Comparison of ENCODE assay signal across 8 cellular contexts in the genomic region with DNA sequence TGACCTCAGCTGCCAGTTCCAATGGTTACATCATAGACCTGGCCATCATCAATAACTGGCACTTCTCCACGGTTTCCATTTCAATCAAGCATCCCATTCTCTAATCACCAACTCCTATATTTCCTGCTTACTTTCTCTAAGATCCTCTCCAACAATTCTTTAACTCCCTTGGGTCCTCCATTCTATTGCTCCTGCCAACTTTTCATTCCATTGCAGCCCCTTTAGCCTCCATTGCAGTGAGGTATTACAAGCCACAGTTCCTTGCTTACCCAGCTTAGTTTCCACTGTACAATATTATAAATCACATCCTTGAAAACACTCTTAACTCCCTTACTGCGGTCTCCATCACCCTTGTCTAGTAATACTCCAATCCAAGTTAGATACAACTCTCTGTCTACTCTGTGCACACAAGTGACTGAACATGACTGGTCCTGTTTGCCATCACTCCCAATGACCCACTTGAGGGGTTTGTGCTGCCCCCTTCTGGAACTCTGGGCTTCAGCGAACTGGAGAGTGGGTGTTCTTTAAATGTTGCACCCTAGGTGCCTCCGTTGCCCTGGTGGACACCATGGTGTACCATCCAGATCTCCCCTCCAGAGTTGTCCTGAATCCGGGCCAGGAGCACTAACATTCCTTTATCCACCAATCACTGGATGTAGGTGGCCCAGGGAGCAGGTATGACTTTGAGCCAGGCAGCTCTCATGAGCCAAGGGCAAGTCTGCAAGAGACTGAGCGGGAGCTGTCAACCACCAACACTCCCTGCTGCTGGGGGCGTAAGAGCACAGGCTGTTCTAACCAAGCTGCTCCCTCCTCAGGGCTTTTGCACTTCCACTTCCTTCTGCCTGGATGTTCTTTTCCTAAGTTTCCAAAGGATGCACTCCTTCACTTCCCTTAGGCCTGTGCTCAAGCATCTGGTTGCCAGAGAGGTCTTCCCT. TPM values are rescaled to one million over a fixed set of nuclear protein-coding genes. Genes with fewer than 3 reads are reported as not detected.
A peak's percentile ranks its signal among the peaks of the same experiment; 100 is the strongest.
DNase-seq lines count a peak whose midpoint lies in the region; ATAC-seq, FAIRE-seq and TF ChIP-seq lines count a peak whose summit lies in the region.

No MANE protein-coding gene starts in this region.

- 49% methylated on average over 2 of the region's 7 CpGs for WGBS in right lobe of liver (ENCODE audit: insufficient coverage, low coverage, low lambda C conversion rate, missing lambda C conversion rate)

- in situ Hi-C loops in KBM-7 (cut with MboI; ENCODE audit: low pct_unique_long_range_greater_than_20kb, low sequenced_read_pairs): no loop called here

- peak; percentile 23 for TF ChIP-seq CTCF in D721Med (IDR thresholded peaks at IDR 0.05; ENCODE audit: insufficient read depth, missing control alignments)
- TF ChIP-seq CTCF in right lobe of liver (IDR thresholded peaks at IDR 0.05): peak in 1 of 4 donors; percentile 9
- no peak for TF ChIP-seq CTCF in tibial artery (IDR thresholded peaks at IDR 0.05)

- DNase-seq in D721Med (ENCODE audit: insufficient read length, low spot score) (no peak), KBM-7 (peak; percentile 58), right lobe of liver (no peak), tibial artery (no peak), NCI-H1436 treated with DMSO at 0.1 percent for 48 hours (lab: John Stamatoyannopoulos, UW) (no peak), NCI-H187 (lab: John Stamatoyannopoulos, UW) (no peak)
- DNase-seq in activated CD8-positive, alpha-beta memory T cell treated with anti-CD3 and anti-CD28 coated beads, Interleukin-2, amount 50 U/mL, for 4 hours: peak; percentile 68

- no peaks in the 10 kb centered on the region for H3K27me3 ChIP-seq in right lobe of liver
- H3K27me3 ChIP-seq in tibial artery: no peaks in the 10 kb centered on the region

- H3K27ac ChIP-seq in right lobe of liver: no peak overlapping the region
- H3K27ac ChIP-seq in tibial artery: no peak overlapping the region

- no peak overlapping the region for H3K4me3 ChIP-seq in right lobe of liver
- no peak overlapping the region for H3K4me3 ChIP-seq in tibial artery

- intact Hi-C loops in right lobe of liver (cut with DNase I): no loop called here
- intact Hi-C loops in tibial artery (cut with DNase I; ENCODE audit: low total_unique reads): no loop called here

- no peak for TF ChIP-seq POLR2A in right lobe of liver (IDR thresholded peaks at IDR 0.05)

- no peaks in the 10 kb centered on the region for H3K4me1 ChIP-seq in right lobe of liver
- H3K4me1 ChIP-seq in tibial artery: peaks cover 0 to 15% (median 10%) of the 10 kb centered on the region in 4 donors

- ATAC-seq in right lobe of liver (peak in 3 of 4 donors; percentile 36 to 45 (median 43)), GM18498 (IDR thresholded peaks at IDR 0.05; ENCODE audit: unreplicated experiment) (no peak)

- H3K9me3 ChIP-seq in right lobe of liver (no peaks in the 10 kb centered on the region), tibial artery (no peaks in the 10 kb centered on the region)

- FAIRE-seq in D721Med (lab: Jason Lieb, UNC): no peak

- H3K36me3 ChIP-seq in right lobe of liver (no peaks in the 10 kb centered on the region), tibial artery (no peaks in the 10 kb centered on the region)

RNA-seq across cellular contexts. Expression of a gene that starts 3.7 kb away (rescaled TPM):
- not detected for total RNA-seq in right lobe of liver

RNA-seq across cellular contexts. Expression of a gene that starts 16.9 kb away (rescaled TPM):
- 10 to 100 TPM in 5 of 6 experiments, 1 to 10 TPM in 1; 8.6 to 20.3 (median 12.6) TPM for total RNA-seq in right lobe of liver

RNA-seq across cellular contexts. Expression of a gene that starts 37.5 kb away (rescaled TPM):
- total RNA-seq in right lobe of liver: 10 to 100 TPM; 15.3 to 32.2 (median 22.3) TPM

RNA-seq across cellular contexts. Expression of a gene that starts 48.1 kb away (rescaled TPM):
- total RNA-seq in right lobe of liver: 1 to 10 TPM in 1 of 6 experiments, under 1 TPM in 5; 0.18 to 1.2 (median 0.70) TPM

Comparison
In these comparisons a context has a peak if more than half of its experiments do, and no peak if none do; other contexts are left out.
1. DNase-seq: peak in KBM-7 (single experiment) and activated CD8-positive, alpha-beta memory T cell treated with anti-CD3 and anti-CD28 coated beads, Interleukin-2, amount 50 U/mL, for 4 hours (single experiment); none in D721Med (single experiment), right lobe of liver (0 of 3), tibial artery (0 of 2), NCI-H1436 treated with DMSO at 0.1 percent for 48 hours (single experiment) and NCI-H187 (0 of 2).